Comparison of ENCODE assay signal across 1 cellular context in genomic region chr17:44002141-44002848, GRCh38.
A peak's percentile ranks its signal among the peaks of the same experiment; 100 is the strongest.
TF ChIP-seq lines count a peak whose summit lies in the region.

No MANE protein-coding gene starts in this region.

TF ChIP-seq in HepG2, 621 proteins besides CTCF, POLR2A, EP300 and RAD21 (continued from another document and continues in another):
- TF ChIP-seq ZFP82 (CRISPR knock-in tag; IDR thresholded peaks at IDR 0.05; ENCODE audit: borderline replicate concordance): no peak
- no peak for TF ChIP-seq PCBP2 (optimal IDR thresholded peaks at IDR 0.05; ENCODE audit: low read depth, low read length, poor library complexity, severe bottlenecking)
- TF ChIP-seq, protein P1, sequence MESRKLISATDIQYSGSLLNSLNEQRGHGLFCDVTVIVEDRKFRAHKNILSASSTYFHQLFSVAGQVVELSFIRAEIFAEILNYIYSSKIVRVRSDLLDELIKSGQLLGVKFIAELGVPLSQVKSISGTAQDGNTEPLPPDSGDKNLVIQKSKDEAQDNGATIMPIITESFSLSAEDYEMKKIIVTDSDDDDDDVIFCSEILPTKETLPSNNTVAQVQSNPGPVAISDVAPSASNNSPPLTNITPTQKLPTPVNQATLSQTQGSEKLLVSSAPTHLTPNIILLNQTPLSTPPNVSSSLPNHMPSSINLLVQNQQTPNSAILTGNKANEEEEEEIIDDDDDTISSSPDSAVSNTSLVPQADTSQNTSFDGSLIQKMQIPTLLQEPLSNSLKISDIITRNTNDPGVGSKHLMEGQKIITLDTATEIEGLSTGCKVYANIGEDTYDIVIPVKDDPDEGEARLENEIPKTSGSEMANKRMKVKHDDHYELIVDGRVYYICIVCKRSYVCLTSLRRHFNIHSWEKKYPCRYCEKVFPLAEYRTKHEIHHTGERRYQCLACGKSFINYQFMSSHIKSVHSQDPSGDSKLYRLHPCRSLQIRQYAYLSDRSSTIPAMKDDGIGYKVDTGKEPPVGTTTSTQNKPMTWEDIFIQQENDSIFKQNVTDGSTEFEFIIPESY (CRISPR knock-in tag; IDR thresholded peaks at IDR 0.05): peak; percentile 30; the same call in 1 of the 2 replicates
- no peak for TF ChIP-seq FIP1L1 (IDR thresholded peaks at IDR 0.05; ENCODE audit: borderline replicate concordance, insufficient read depth, low read depth, low read length)
- TF ChIP-seq, protein P2, sequence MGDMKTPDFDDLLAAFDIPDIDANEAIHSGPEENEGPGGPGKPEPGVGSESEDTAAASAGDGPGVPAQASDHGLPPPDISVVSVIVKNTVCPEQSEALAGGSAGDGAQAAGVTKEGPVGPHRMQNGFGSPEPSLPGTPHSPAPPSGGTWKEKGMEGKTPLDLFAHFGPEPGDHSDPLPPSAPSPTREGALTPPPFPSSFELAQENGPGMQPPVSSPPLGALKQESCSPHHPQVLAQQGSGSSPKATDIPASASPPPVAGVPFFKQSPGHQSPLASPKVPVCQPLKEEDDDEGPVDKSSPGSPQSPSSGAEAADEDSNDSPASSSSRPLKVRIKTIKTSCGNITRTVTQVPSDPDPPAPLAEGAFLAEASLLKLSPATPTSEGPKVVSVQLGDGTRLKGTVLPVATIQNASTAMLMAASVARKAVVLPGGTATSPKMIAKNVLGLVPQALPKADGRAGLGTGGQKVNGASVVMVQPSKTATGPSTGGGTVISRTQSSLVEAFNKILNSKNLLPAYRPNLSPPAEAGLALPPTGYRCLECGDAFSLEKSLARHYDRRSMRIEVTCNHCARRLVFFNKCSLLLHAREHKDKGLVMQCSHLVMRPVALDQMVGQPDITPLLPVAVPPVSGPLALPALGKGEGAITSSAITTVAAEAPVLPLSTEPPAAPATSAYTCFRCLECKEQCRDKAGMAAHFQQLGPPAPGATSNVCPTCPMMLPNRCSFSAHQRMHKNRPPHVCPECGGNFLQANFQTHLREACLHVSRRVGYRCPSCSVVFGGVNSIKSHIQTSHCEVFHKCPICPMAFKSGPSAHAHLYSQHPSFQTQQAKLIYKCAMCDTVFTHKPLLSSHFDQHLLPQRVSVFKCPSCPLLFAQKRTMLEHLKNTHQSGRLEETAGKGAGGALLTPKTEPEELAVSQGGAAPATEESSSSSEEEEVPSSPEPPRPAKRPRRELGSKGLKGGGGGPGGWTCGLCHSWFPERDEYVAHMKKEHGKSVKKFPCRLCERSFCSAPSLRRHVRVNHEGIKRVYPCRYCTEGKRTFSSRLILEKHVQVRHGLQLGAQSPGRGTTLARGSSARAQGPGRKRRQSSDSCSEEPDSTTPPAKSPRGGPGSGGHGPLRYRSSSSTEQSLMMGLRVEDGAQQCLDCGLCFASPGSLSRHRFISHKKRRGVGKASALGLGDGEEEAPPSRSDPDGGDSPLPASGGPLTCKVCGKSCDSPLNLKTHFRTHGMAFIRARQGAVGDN (CRISPR knock-in tag; IDR thresholded peaks at IDR 0.05): peak; percentile 75
- no peak for TF ChIP-seq RAD51 (IDR thresholded peaks at IDR 0.05; ENCODE audit: borderline replicate concordance)
- TF ChIP-seq ZNF350 (CRISPR knock-in tag; IDR thresholded peaks at IDR 0.05; ENCODE audit: borderline replicate concordance, low read depth): no peak
- TF ChIP-seq HMG20A (CRISPR knock-in tag; IDR thresholded peaks at IDR 0.05; ENCODE audit: borderline replicate concordance): peak; percentile 69; the same call in 1 of the 2 replicates
- TF ChIP-seq, protein P3, sequence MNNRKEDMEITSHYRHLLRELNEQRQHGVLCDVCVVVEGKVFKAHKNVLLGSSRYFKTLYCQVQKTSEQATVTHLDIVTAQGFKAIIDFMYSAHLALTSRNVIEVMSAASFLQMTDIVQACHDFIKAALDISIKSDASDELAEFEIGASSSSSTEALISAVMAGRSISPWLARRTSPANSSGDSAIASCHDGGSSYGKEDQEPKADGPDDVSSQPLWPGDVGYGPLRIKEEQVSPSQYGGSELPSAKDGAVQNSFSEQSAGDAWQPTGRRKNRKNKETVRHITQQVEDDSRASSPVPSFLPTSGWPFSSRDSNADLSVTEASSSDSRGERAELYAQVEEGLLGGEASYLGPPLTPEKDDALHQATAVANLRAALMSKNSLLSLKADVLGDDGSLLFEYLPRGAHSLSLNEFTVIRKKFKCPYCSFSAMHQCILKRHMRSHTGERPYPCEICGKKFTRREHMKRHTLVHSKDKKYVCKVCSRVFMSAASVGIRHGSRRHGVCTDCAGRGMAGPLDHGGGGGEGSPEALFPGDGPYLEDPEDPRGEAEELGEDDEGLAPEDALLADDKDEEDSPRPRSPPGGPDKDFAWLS (CRISPR knock-in tag; IDR thresholded peaks at IDR 0.05; ENCODE audit: borderline replicate concordance): no peak
- no peak for TF ChIP-seq ZSCAN30 (CRISPR knock-in tag; IDR thresholded peaks at IDR 0.05)
- no peak for TF ChIP-seq SKI (IDR thresholded peaks at IDR 0.05; ENCODE audit: partially characterized antibody)
- TF ChIP-seq ZNF660 (CRISPR knock-in tag; IDR thresholded peaks at IDR 0.05; ENCODE audit: borderline replicate concordance, low read depth): no peak
- TF ChIP-seq ZNF460 (CRISPR knock-in tag; IDR thresholded peaks at IDR 0.05; ENCODE audit: borderline replicate concordance): no peak
- TF ChIP-seq JUND (CRISPR knock-in tag; IDR thresholded peaks at IDR 0.05): peak; percentile 58; the same call in 1 of the 2 replicates
- no peak for TF ChIP-seq ZNF33B (CRISPR knock-in tag; IDR thresholded peaks at IDR 0.05)
- no peak for TF ChIP-seq ZNF432 (CRISPR knock-in tag; IDR thresholded peaks at IDR 0.05; ENCODE audit: borderline replicate concordance)
- TF ChIP-seq ZNF577 (CRISPR knock-in tag; IDR thresholded peaks at IDR 0.05; ENCODE audit: borderline replicate concordance, low read depth): no peak
- TF ChIP-seq, protein P4, sequence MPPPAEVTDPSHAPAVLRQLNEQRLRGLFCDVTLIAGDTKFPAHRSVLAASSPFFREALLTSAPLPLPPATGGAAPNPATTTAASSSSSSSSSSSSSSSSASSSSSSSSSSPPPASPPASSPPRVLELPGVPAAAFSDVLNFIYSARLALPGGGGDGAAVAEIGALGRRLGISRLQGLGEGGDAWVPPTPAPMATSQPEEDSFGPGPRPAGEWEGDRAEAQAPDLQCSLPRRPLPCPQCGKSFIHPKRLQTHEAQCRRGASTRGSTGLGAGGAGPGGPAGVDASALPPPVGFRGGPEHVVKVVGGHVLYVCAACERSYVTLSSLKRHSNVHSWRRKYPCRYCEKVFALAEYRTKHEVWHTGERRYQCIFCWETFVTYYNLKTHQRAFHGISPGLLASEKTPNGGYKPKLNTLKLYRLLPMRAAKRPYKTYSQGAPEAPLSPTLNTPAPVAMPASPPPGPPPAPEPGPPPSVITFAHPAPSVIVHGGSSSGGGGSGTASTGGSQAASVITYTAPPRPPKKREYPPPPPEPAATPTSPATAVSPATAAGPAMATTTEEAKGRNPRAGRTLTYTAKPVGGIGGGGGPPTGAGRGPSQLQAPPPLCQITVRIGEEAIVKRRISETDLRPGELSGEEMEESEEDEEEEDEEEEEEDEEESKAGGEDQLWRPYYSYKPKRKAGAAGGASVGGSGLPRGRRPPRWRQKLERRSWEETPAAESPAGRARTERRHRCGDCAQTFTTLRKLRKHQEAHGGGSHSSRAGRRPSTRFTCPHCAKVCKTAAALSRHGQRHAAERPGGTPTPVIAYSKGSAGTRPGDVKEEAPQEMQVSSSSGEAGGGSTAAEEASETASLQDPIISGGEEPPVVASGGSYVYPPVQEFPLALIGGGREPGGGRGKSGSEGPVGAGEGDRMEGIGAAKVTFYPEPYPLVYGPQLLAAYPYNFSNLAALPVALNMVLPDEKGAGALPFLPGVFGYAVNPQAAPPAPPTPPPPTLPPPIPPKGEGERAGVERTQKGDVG (CRISPR knock-in tag; IDR thresholded peaks at IDR 0.05; ENCODE audit: borderline replicate concordance): no peak
- TF ChIP-seq NBN (conservative IDR thresholded peaks at IDR 0.05): no peak
- TF ChIP-seq ZNF550 (CRISPR knock-in tag; IDR thresholded peaks at IDR 0.05; ENCODE audit: borderline replicate concordance): no peak; the same call in 1 of the 2 replicates
- TF ChIP-seq NAIF1 (CRISPR knock-in tag; IDR thresholded peaks at IDR 0.05; ENCODE audit: borderline replicate concordance): no peak
- TF ChIP-seq KIAA2018 (CRISPR knock-in tag; IDR thresholded peaks at IDR 0.05; ENCODE audit: borderline replicate concordance): no peak
- TF ChIP-seq RXRB (CRISPR knock-in tag; IDR thresholded peaks at IDR 0.05; ENCODE audit: borderline replicate concordance): peak; percentile 89
- peak; percentile 71; the same call in 1 of the 2 replicates for TF ChIP-seq PITX1 (CRISPR knock-in tag; IDR thresholded peaks at IDR 0.05)
- TF ChIP-seq HIVEP1 (CRISPR knock-in tag; IDR thresholded peaks at IDR 0.05): no peak
- TF ChIP-seq PAF1 (CRISPR knock-in tag; IDR thresholded peaks at IDR 0.05): no peak; the same call in 1 of the 2 replicates
- TF ChIP-seq, protein P5, sequence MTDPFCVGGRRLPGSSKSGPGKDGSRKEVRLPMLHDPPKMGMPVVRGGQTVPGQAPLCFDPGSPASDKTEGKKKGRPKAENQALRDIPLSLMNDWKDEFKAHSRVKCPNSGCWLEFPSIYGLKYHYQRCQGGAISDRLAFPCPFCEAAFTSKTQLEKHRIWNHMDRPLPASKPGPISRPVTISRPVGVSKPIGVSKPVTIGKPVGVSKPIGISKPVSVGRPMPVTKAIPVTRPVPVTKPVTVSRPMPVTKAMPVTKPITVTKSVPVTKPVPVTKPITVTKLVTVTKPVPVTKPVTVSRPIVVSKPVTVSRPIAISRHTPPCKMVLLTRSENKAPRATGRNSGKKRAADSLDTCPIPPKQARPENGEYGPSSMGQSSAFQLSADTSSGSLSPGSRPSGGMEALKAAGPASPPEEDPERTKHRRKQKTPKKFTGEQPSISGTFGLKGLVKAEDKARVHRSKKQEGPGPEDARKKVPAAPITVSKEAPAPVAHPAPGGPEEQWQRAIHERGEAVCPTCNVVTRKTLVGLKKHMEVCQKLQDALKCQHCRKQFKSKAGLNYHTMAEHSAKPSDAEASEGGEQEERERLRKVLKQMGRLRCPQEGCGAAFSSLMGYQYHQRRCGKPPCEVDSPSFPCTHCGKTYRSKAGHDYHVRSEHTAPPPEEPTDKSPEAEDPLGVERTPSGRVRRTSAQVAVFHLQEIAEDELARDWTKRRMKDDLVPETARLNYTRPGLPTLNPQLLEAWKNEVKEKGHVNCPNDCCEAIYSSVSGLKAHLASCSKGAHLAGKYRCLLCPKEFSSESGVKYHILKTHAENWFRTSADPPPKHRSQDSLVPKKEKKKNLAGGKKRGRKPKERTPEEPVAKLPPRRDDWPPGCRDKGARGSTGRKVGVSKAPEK (CRISPR knock-in tag; IDR thresholded peaks at IDR 0.05; ENCODE audit: borderline replicate concordance): no peak
- TF ChIP-seq SMAD9 (CRISPR knock-in tag; IDR thresholded peaks at IDR 0.05): no peak
- no peak for TF ChIP-seq ZNF891 (CRISPR knock-in tag; IDR thresholded peaks at IDR 0.05)
- no peak for TF ChIP-seq RNF219 (CRISPR knock-in tag; IDR thresholded peaks at IDR 0.05)
- no peak for TF ChIP-seq RARG (CRISPR knock-in tag; IDR thresholded peaks at IDR 0.05; ENCODE audit: low read depth)
